21 cellular contexts compared by ENCODE assay signal in the genomic region with DNA sequence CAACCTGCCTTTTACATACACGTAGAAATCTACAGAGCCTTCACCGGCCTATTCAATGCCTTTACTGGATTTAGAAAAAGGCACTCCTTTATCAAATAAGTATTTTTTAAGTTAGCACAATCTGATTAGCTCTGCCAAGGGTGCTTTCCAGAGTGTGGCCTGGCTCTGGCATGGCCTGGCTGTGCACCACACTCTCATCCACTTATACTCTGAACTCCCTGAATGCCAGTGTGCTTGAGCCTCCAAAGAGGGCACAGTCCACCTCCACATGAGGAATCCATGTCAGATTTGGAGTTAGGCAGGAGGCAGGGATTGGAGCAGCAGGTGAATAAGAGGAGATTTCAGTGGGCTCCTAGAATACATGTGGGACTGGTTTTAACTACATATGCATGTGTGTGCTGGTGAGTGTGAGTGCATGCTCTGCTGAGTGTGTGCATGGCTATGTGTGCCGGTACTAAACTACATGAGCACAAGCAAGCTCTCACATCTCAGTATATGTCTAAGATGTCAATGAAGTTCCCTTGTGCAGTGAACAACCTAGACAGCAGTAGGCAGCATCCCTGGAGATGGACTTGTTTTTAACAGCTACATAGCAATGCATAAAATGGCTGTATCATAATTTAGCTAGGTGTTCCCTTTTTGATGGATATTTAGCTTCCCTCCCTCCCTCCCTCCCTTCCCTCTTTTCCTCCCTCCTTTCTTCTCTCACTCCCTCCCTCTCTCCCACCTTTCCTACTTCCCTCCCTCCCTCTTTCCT.
"Had no signal": no experiment of that assay in that cellular context is flagged by ENCODE, and none has a peak within 500 bp of the region (broad histone marks: within the 10 kb centered on the region; RNA-seq: fewer than 3 reads in every experiment).

No MANE protein-coding gene starts in this region.

- H3K27me3 ChIP-seq: breast epithelium, MG63 had no signal

- H3K4me3 Mint-ChIP-seq: activated naive CD4-positive, alpha-beta T cell treated with anti-CD3 and anti-CD28 coated beads, Interleukin-2, amount 50 U/mL, for 24 hours; T-helper 1 cell treated with Interleukin-12 subunit alpha and Interleukin-12 subunit beta and Interleukin-4 antibody, amounts not matched to agents 30 μg/mL and 1 μg/mL, for 36 hours had no signal

- H3K9me3 ChIP-seq: breast epithelium, MG63 had no signal

- H3K4me1 Mint-ChIP-seq: activated naive CD4-positive, alpha-beta T cell treated with anti-CD3 and anti-CD28 coated beads, Interleukin-2, amount 50 U/mL, for 24 hours had no signal

- DNase-seq: activated CD4-positive, alpha-beta T cell treated with anti-CD3 and anti-CD28 coated beads for 4 hours; activated naive CD4-positive, alpha-beta T cell; activated T-cell treated with anti-CD3 and anti-CD28 coated beads, Interleukin-2, amount 50 U/mL, for 1 hour; aorta; caudate nucleus; MG63; MV-4-11; NCI-H1092 treated with DMSO at 0.1 percent for 48 hours; NCI-H1417 treated with DMSO at 0.1 percent for 48 hours; NCI-H1694; NCI-H2029; NCI-H2107; NCI-H2171 treated with DMSO at 0.1 percent for 48 hours; NCI-H226; NK-92 treated with Interleukin-12 subunit alpha and Interleukin-12 subunit beta, amount 100 ng/mL, for 24 hours; OCI-M1; SHP77 treated with DMSO at 0.1 percent for 48 hours had no signal

- H3K27ac Mint-ChIP-seq: activated naive CD4-positive, alpha-beta T cell treated with anti-CD3 and anti-CD28 coated beads, Interleukin-2, amount 50 U/mL, for 24 hours; T-helper 1 cell treated with Interleukin-12 subunit alpha and Interleukin-12 subunit beta and Interleukin-4 antibody, amounts not matched to agents 30 μg/mL and 1 μg/mL, for 36 hours had no signal

- H3K4me1 ChIP-seq: breast epithelium had no signal

- H3K27ac ChIP-seq: breast epithelium had no signal

- ATAC-seq: activated CD4-positive, CD25-positive, alpha-beta regulatory T cell treated with anti-CD3 and anti-CD28 coated beads, Interleukin-2, amount 50 U/mL, for 24 hours had no signal

- H3K36me3 ChIP-seq: breast epithelium, MG63 had no signal

- H3K27me3 Mint-ChIP-seq: activated naive CD4-positive, alpha-beta T cell treated with anti-CD3 and anti-CD28 coated beads, Interleukin-2, amount 50 U/mL, for 24 hours had no signal

- H3K4me3 ChIP-seq: breast epithelium, MG63 had no signal

- H3K9me3 Mint-ChIP-seq: activated naive CD4-positive, alpha-beta T cell treated with anti-CD3 and anti-CD28 coated beads, Interleukin-2, amount 50 U/mL, for 24 hours; T-helper 1 cell treated with Interleukin-12 subunit alpha and Interleukin-12 subunit beta and Interleukin-4 antibody, amounts not matched to agents 30 μg/mL and 1 μg/mL, for 36 hours had no signal
